Comparison of ENCODE assay signal across 20 cellular contexts in the genomic region with DNA sequence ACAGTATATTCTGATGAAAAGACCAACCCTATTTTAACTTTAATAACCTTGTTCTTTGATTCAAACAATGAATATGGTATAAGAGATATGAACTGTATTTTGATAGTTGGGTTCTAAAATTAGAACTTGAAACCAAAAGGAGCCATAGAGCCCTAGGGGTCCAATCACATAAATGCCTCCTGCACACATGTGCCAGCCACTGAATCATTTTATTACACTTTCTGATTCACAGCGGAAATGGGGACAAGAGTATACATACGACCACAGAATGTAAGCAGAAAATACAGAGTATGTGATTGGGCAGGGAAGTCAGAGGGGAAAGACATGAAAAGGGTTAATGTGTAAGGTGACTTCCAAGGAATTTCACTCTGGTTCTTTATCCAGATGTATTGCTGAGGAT.
"Had no signal": no experiment of that assay in that cellular context is flagged by ENCODE, and none has a peak within 500 bp of the region (broad histone marks: within the 10 kb centered on the region; RNA-seq: fewer than 3 reads in every experiment).

No MANE protein-coding gene starts in this region.

- ATAC-seq: foreskin keratinocyte; left cardiac atrium; naive thymus-derived CD8-positive, alpha-beta T cell; right lobe of liver had no signal

- H3K9me3 ChIP-seq: ovary, right lobe of liver, testis, upper lobe of left lung had no signal

- H3K36me3 ChIP-seq: ovary, right lobe of liver, upper lobe of left lung had no signal

- H3K27ac ChIP-seq: foreskin keratinocyte, ovary, right lobe of liver, testis, upper lobe of left lung had no signal

- H3K4me3 ChIP-seq: ovary, right lobe of liver, smooth muscle cell, testis, upper lobe of left lung had no signal

- DNase-seq: activated B cell treated with CpG ODN at 0.5 μM for 24 hours; activated CD4-positive, alpha-beta memory T cell treated with anti-CD3 and anti-CD28 coated beads for 36 hours; activated CD4-positive, alpha-beta T cell treated with anti-CD3 and anti-CD28 coated beads for 4 hours; activated T-cell treated with anti-CD3 and anti-CD28 coated beads for 4 hours; dermis blood vessel endothelial cell; effector memory CD4-positive, alpha-beta T cell; glutamatergic neuron; hippocampal formation; left cardiac atrium; mesendoderm; naive thymus-derived CD8-positive, alpha-beta T cell; ovary; right lobe of liver; stimulated activated CD4-positive, alpha-beta T cell treated with anti-CD3 and anti-CD28 coated beads, Interleukin-4, amount 100 ng/mL, for 1 hour; testis; upper lobe of left lung had no signal

- H3K27me3 ChIP-seq: foreskin keratinocyte, ovary, right lobe of liver, testis, upper lobe of left lung had no signal

- H3K4me1 ChIP-seq: foreskin keratinocyte, right lobe of liver, testis, upper lobe of left lung had no signal

- H3K4me2 ChIP-seq: smooth muscle cell had no signal

- FAIRE-seq: endothelial cell of umbilical vein, islet of Langerhans had no signal
